In genomic region chr1:204961765-204962419, GRCh38 we compare ENCODE assay signal across 2 cellular contexts.
TF ChIP-seq lines count a peak whose summit lies in the region.

No MANE protein-coding gene starts in this region.

TF ChIP-seq in GM23338, 12 proteins besides CTCF, POLR2A, EP300 and RAD21:
- TF ChIP-seq CREB1 (CRISPR knock-in tag; IDR thresholded peaks at IDR 0.05; ENCODE audit: low read depth) (no peak), ETS1 (IDR thresholded peaks at IDR 0.05) (no peak), POLR2AphosphoS5 (IDR thresholded peaks at IDR 0.05; ENCODE audit: low read depth) (no peak), ZNF462 (CRISPR knock-in tag; IDR thresholded peaks at IDR 0.05) (no peak), EZH2phosphoT487 (IDR thresholded peaks at IDR 0.05; ENCODE audit: unreplicated experiment) (no peak), REST (IDR thresholded peaks at IDR 0.05; ENCODE audit: unreplicated experiment) (no peak), ZNF331 (CRISPR knock-in tag; IDR thresholded peaks at IDR 0.05; ENCODE audit: low read depth) (no peak), STAT1 (IDR thresholded peaks at IDR 0.05; ENCODE audit: unreplicated experiment) (no peak)

TF ChIP-seq in H1, 55 proteins besides CTCF, POLR2A, EP300 and RAD21:
- TF ChIP-seq NRF1 (IDR thresholded peaks at IDR 0.05; ENCODE audit: low read depth, low read length) = no peak
